ENCODE assay signal across 19 cellular contexts in genomic region chrX:31714797-31715196, GRCh38.
DNase-seq lines count a peak whose midpoint lies in the region; FAIRE-seq and TF ChIP-seq lines count a peak whose summit lies in the region.
"Had no signal": no experiment of that assay in that cellular context is flagged by ENCODE, and none has a peak within 500 bp of the region (broad histone marks: within the 10 kb centered on the region; RNA-seq: fewer than 3 reads in every experiment).

No MANE protein-coding gene starts in this region.

- H3K36me3 ChIP-seq in HEK293 (ENCODE audit: control insufficient read depth in 2 of 2, insufficient read depth in 1 of 2, low read length in 2 of 2) = no peaks in the 10 kb centered on the region
- H3K36me3 ChIP-seq: BE2C, BLaER1 had no signal

- DNase-seq in renal cortical epithelial cell (ENCODE audit: low read depth) (peak; percentile 50), NCI-H128 (lab: John Stamatoyannopoulos, UW; ENCODE audit: unreplicated experiment) (no peak)
- DNase-seq in NK-92 treated with Interleukin-12 subunit alpha and Interleukin-12 subunit beta, amount 100 ng/mL, for 24 hours (lab: John Stamatoyannopoulos, UW) = no peak
- DNase-seq: 8988T; ACHN; BE2C; C1 segment of cervical spinal cord; CD4-positive, alpha-beta memory T cell; CD4-positive, CD25-positive, alpha-beta regulatory T cell; CD8-positive, alpha-beta memory T cell; COR-L47; DMS79 treated with DMSO at 0.1 percent for 48 hours; GDM1 had no signal

- no peak for TF ChIP-seq CTCF in HEK293 (tag by site-specific recombination; IDR thresholded peaks at IDR 0.05)

- H3K4me1 ChIP-seq in HEK293 (ENCODE audit: control insufficient read depth, insufficient read depth, low read length) = peaks cover 12% of the 10 kb centered on the region; the same call in 1 of the 2 replicates
- H3K4me1 ChIP-seq: BE2C, BLaER1 had no signal

- FAIRE-seq in G401.6 (lab: Jason Lieb, UNC) = peak; percentile 27
- FAIRE-seq: GM12878, GM12892, GM18507 had no signal

- H3K9me3 ChIP-seq in HEK293 (ENCODE audit: control insufficient read depth, insufficient read depth, low read depth, low read length) = no peaks in the 10 kb centered on the region
- H3K9me3 ChIP-seq: BE2C, BLaER1 had no signal

- no peak overlapping the region for H3K27ac ChIP-seq in HEK293 (ENCODE audit: extremely low read depth, low read depth, low read length)
- H3K27ac ChIP-seq: BLaER1 had no signal

- no peak overlapping the region for H3K4me3 ChIP-seq in HEK293 (ENCODE audit: low read depth, low read length)
- H3K4me3 ChIP-seq: BLaER1, GM12878 had no signal

- CTCF ChIA-PET in HEK293 (lab: Yijun Ruan, JAX) = interaction anchor here (1.2 kb wide), 1 partner anchor 677 kb away, joined by 3 read pairs; no protein-coding TSS in a partner anchor

- POLR2A ChIA-PET in HEK293 (lab: Yijun Ruan, JAX) = no interaction called here

TF ChIP-seq in HEK293, 187 proteins besides CTCF, POLR2A, EP300 and RAD21:
- no peak for TF ChIP-seq ZNF157 (tag by site-specific recombination; IDR thresholded peaks at IDR 0.05)
- TF ChIP-seq SCRT2 (tag by site-specific recombination; IDR thresholded peaks at IDR 0.05) = peak; percentile 84
TF ChIP-seq in HEK293: peak in this region for 1.
